ENCODE assay signal across 12 cellular contexts in the genomic region with DNA sequence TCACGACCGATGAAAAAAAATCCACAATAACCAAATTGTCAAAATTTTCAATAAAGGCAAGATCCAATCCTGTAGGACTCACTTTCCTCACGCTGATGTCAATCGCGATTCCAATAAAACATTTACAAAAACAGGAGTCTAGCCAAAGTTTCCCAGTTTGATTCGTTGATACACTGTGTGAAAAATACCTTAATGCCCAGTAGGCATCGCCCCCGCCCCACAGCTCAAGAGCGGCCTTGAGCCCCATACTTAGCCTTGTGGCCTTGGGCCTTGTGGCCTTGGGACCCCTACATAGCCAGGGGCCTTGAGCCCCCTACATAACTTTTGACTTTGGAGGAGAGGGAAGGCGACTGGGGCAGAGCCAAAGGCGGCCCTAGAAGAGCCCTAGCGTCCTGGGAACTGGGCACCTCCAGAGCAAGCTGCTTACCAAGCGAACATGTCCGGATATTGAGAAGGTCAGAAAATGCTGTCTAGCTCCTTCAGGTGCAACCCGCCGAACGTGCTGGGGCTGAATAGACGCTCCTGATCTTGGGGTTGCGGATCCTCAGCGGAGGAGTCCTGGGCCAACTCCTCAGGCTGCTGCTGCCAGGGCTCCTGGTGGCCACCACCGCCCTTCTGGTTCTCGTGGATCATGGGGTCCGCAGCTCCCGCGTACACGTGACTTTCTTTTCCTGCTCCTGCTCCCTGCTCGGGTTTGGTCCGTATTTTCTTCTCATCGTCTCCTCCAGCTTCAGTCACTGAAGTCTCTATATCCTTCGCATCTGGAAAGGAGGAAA.
DNase-seq lines count a peak whose midpoint lies in the region; ATAC-seq, FAIRE-seq and TF ChIP-seq lines count a peak whose summit lies in the region.
"Had no signal": no experiment of that assay in that cellular context is flagged by ENCODE, and none has a peak within 500 bp of the region (broad histone marks: within the 10 kb centered on the region; RNA-seq: fewer than 3 reads in every experiment).

No MANE protein-coding gene starts in this region.

- POLR2A ChIA-PET in A549 (lab: Yijun Ruan, JAX) = no interaction called here

- H3K4me1 ChIP-seq in A549 = peaks cover 7% of the 10 kb centered on the region; the same call in 1 of the 3 replicates
- no peaks in the 10 kb centered on the region for H3K4me1 ChIP-seq in H9 (ENCODE audit: insufficient read depth, low read length)
- H3K4me1 ChIP-seq: Peyer's patch had no signal

- peaks cover 69 to 70% of the 10 kb centered on the region in 2 experiments for H3K9me3 Mint-ChIP-seq in H9
- H3K9me3 Mint-ChIP-seq in effector memory CD8-positive, alpha-beta T cell = no peaks in the 10 kb centered on the region
- H3K9me3 Mint-ChIP-seq in nephron = peaks cover 18% of the 10 kb centered on the region

- H2AK5ac ChIP-seq in H9 (ENCODE audit: insufficient read length, low read length) = no peak overlapping the region

- no peaks in the 10 kb centered on the region for H3K9me3 ChIP-seq in A549
- peaks cover 20% of the 10 kb centered on the region for H3K9me3 ChIP-seq in H9 (ENCODE audit: control insufficient read depth, low read depth, low read length)
- H3K9me3 ChIP-seq in WERI-Rb-1 (ENCODE audit: severe bottlenecking) = no peaks in the 10 kb centered on the region
- H3K9me3 ChIP-seq: Peyer's patch had no signal

- H3K4me3 Mint-ChIP-seq in H9 (peak overlapping the region; percentile 62 to 87), nephron (peak overlapping the region; percentile 60 to 82 (median 72))
- H3K4me3 Mint-ChIP-seq in effector memory CD8-positive, alpha-beta T cell = peak overlapping the region; percentile 76 to 85

- no peak overlapping the region for H3K14ac ChIP-seq in H9 (ENCODE audit: insufficient read depth, low read length)

- peaks cover 0 to 4% (median 3%) of the 10 kb centered on the region in 3 experiments; a peak in 2 of 7 replicates for H3K36me3 Mint-ChIP-seq in H9 (ENCODE audit: insufficient read depth in 1 of 3, low read depth in 3 of 3)
- peaks cover 13% of the 10 kb centered on the region for H3K36me3 Mint-ChIP-seq in effector memory CD8-positive, alpha-beta T cell (ENCODE audit: insufficient read depth)
- H3K36me3 Mint-ChIP-seq in nephron (ENCODE audit: low read depth) = no peaks in the 10 kb centered on the region
- H3K36me3 Mint-ChIP-seq: CD4-positive, CD25-positive, alpha-beta regulatory T cell had no signal

- no peak overlapping the region; the same call in 2 of the 3 replicates for H3K4me3 ChIP-seq in A549
- H3K4me3 ChIP-seq in WERI-Rb-1 (ENCODE audit: low read depth, low read length) = no peak overlapping the region

- H3K27ac Mint-ChIP-seq in H9 = no peak overlapping the region
- H3K27ac Mint-ChIP-seq in effector memory CD8-positive, alpha-beta T cell = peak overlapping the region in 1 of 2 donors; percentile 82
- no peak overlapping the region for H3K27ac Mint-ChIP-seq in nephron

- H3K4me2 ChIP-seq in A549 (peak overlapping the region; percentile 90; the same call in 2 of the 3 replicates), H9 (ENCODE audit: insufficient read depth, insufficient read length, low read length) (peak overlapping the region; percentile 60)

- no peak overlapping the region for H2BK120ac ChIP-seq in H9 (ENCODE audit: low read depth, low read length, poor library complexity, severe bottlenecking)

- no peak overlapping the region for H3K9ac ChIP-seq in H9 (ENCODE audit: extremely low read depth, insufficient read length, low read length)

- H2BK12ac ChIP-seq in H9 (ENCODE audit: insufficient read length, low read depth, low read length) = no peak overlapping the region

- H3K18ac ChIP-seq in H9 (ENCODE audit: insufficient read length, low read depth, low read length) = no peak overlapping the region

- CTCF ChIA-PET in A549 (lab: Yijun Ruan, JAX) = interaction anchor here (0.6 to 1.9 kb wide), 4 partner anchors 10 to 467 kb away, joined by 3 to 5 read pairs (median 4); no protein-coding TSS in a partner anchor

- no peak for TF ChIP-seq CTCF in A549 (IDR thresholded peaks at IDR 0.05)
- no peak for TF ChIP-seq CTCF in H9 (conservative IDR thresholded peaks at IDR 0.05)
- no peak for TF ChIP-seq CTCF in nephron (IDR thresholded peaks at IDR 0.05; ENCODE audit: unreplicated experiment in 3 of 3)
- TF ChIP-seq CTCF in WERI-Rb-1 (IDR thresholded peaks at IDR 0.05; ENCODE audit: low read depth, low read length) = no peak

- H3K4me1 Mint-ChIP-seq in H9 (peaks cover 7 to 10% of the 10 kb centered on the region in 2 experiments; a peak in 3 of 4 replicates), nephron (no peaks in the 10 kb centered on the region)
- peaks cover 12 to 16% of the 10 kb centered on the region in 2 donors for H3K4me1 Mint-ChIP-seq in effector memory CD8-positive, alpha-beta T cell (ENCODE audit: low read depth in 2 of 2)

- H3K4ac ChIP-seq in H9 (ENCODE audit: low read depth, low read length) = no peak overlapping the region

- H4K91ac ChIP-seq in H9 (ENCODE audit: insufficient read length, low read depth, low read length) = no peak overlapping the region

- no peak overlapping the region for H2BK15ac ChIP-seq in H9 (ENCODE audit: low read depth, low read length)

- no peak overlapping the region for H3T11ph ChIP-seq in H9 (ENCODE audit: low read length)

- H3K79me2 ChIP-seq in H9 (ENCODE audit: insufficient read depth, low read length) = no peaks in the 10 kb centered on the region

- H3K36me3 ChIP-seq in WERI-Rb-1 = no peaks in the 10 kb centered on the region
- H3K36me3 ChIP-seq: Peyer's patch had no signal

- peaks cover 97% of the 10 kb centered on the region for H3K27me3 Mint-ChIP-seq in H9 (ENCODE audit: low read depth)
- H3K27me3 Mint-ChIP-seq in effector memory CD8-positive, alpha-beta T cell = peaks cover 32 to 39% of the 10 kb centered on the region in 2 donors
- H3K27me3 Mint-ChIP-seq in nephron (ENCODE audit: low read depth) = peaks cover 94% of the 10 kb centered on the region

- no peak overlapping the region for H2AFZ ChIP-seq in H9 (ENCODE audit: low read length)

- H3K23me2 ChIP-seq in H9 (ENCODE audit: insufficient read length, low read depth, low read length, poor library complexity, severe bottlenecking) = peaks cover 13% of the 10 kb centered on the region

- no peak for TF ChIP-seq RAD21 in A549 (conservative IDR thresholded peaks at IDR 0.05 in 1 of 2, IDR thresholded peaks at IDR 0.05 in 1 of 2)

- no peak overlapping the region for H4K8ac ChIP-seq in H9 (replicated peaks; ENCODE audit: insufficient read length, low read depth, low read length)

- WGBS in A549 (ENCODE audit: missing lambda C conversion rate) = 86% methylated on average over 28 of the region's 30 CpGs
- no CpG with 5 or more reads among the region's 30 CpGs for WGBS in H9 (ENCODE audit: extremely low coverage, insufficient read length, low lambda C conversion rate)

- H3K27ac ChIP-seq in A549 (no peak overlapping the region), H9 (ENCODE audit: insufficient read length, low read depth, low read length) (no peak overlapping the region), WERI-Rb-1 (no peak overlapping the region)
- H3K27ac ChIP-seq: Peyer's patch had no signal

- ATAC-seq in A549 = peak; percentile 18 to 27; a peak in 2 of 6 replicates
- no peak for ATAC-seq in effector memory CD8-positive, alpha-beta T cell (replicated peaks)

- no peaks in the 10 kb centered on the region for H4K20me1 ChIP-seq in H9 (ENCODE audit: control insufficient read depth, insufficient read depth, insufficient read length)

- no peak overlapping the region for H3K23ac ChIP-seq in H9 (ENCODE audit: insufficient read length, low read depth, low read length)

- no peaks in the 10 kb centered on the region for H3K79me1 ChIP-seq in H9 (ENCODE audit: insufficient read depth, low read depth, low read length, poor library complexity, severe bottlenecking)

- DNase-seq in A549 (ENCODE audit: low read depth in 1 of 2, low spot score in 1 of 2) (no peak), H9 (peak; percentile 37), NCI-H2029 (lab: John Stamatoyannopoulos, UW) (no peak), WERI-Rb-1 (no peak), NCI-H2107 treated with DMSO at 0.1 percent for 48 hours (lab: John Stamatoyannopoulos, UW; ENCODE audit: unreplicated experiment) (no peak), activated gamma-delta T cell (lab: John Stamatoyannopoulos, UW) (no peak)
- no peak for DNase-seq in effector memory CD8-positive, alpha-beta T cell
- DNase-seq: activated CD4-positive, CD25-positive, alpha-beta regulatory T cell treated with anti-CD3 and anti-CD28 coated beads, Interleukin-2, amount 50 U/mL, for 72 hours; CD4-positive, CD25-positive, alpha-beta regulatory T cell; NCI-H1694 treated with DMSO at 0.1 percent for 48 hours; Peyer's patch had no signal

- H3K27me3 ChIP-seq in H9 (ENCODE audit: insufficient read depth, low read length) (peaks cover 46% of the 10 kb centered on the region; the same call in 1 of the 2 replicates), WERI-Rb-1 (ENCODE audit: insufficient read depth, low read depth, severe bottlenecking) (peaks cover 25% of the 10 kb centered on the region)
- H3K27me3 ChIP-seq: Peyer's patch had no signal

- FAIRE-seq in A549 (lab: Jason Lieb, UNC) = no peak

- no peak for TF ChIP-seq POLR2A in A549 (IDR thresholded peaks at IDR 0.05; ENCODE audit: low read length)

- no peak overlapping the region for H4K5ac ChIP-seq in H9 (ENCODE audit: insufficient read length, low read depth, low read length)

- no peak overlapping the region for H2BK20ac ChIP-seq in H9 (ENCODE audit: low read depth, low read length, poor library complexity, severe bottlenecking)

- no peak overlapping the region for H2BK5ac ChIP-seq in H9 (ENCODE audit: insufficient read length, low read length)

- TF ChIP-seq EP300 in A549 (IDR thresholded peaks at IDR 0.05) = no peak

- no peak overlapping the region for H3K56ac ChIP-seq in H9 (ENCODE audit: insufficient read length, low read depth, low read length)

TF ChIP-seq in A549, 52 proteins besides CTCF, POLR2A, EP300 and RAD21 (continues in another document):
- TF ChIP-seq, protein P1, sequence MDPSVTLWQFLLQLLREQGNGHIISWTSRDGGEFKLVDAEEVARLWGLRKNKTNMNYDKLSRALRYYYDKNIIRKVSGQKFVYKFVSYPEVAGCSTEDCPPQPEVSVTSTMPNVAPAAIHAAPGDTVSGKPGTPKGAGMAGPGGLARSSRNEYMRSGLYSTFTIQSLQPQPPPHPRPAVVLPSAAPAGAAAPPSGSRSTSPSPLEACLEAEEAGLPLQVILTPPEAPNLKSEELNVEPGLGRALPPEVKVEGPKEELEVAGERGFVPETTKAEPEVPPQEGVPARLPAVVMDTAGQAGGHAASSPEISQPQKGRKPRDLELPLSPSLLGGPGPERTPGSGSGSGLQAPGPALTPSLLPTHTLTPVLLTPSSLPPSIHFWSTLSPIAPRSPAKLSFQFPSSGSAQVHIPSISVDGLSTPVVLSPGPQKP (IDR thresholded peaks at IDR 0.05; ENCODE audit: low read depth, low read length) = no peak
- TF ChIP-seq RARB (CRISPR knock-in tag; IDR thresholded peaks at IDR 0.05) (no peak), CHD2 (IDR thresholded peaks at IDR 0.05; ENCODE audit: low read length, partially characterized antibody) (no peak), EHF (CRISPR knock-in tag; IDR thresholded peaks at IDR 0.05) (no peak), HOXB13 (CRISPR knock-in tag; IDR thresholded peaks at IDR 0.05; ENCODE audit: low read depth) (no peak), SREBF2 (IDR thresholded peaks at IDR 0.05) (no peak)
